Comparison of ENCODE assay signal across 21 cellular contexts in the genomic region with DNA sequence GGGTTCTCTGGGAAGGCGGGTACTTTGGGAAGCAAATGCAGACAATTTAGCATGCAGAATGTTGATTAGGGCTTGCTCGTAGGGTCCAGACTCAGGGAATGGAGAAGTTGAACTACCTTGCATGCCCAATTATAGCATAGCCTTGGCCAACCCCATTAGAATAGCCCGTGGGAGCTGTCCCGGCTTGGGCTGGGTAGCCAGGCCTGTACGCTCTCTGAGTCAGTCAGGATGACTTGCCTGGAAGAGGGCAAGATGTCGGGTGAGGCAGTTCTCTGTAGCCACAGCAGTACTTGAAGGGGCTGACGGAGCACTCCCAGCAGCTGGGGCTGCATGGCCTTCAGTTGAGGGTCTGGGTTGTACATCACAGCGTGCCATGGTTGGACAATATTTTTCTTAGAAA.
"Had no signal": no experiment of that assay in that cellular context is flagged by ENCODE, and none has a peak within 500 bp of the region (broad histone marks: within the 10 kb centered on the region; RNA-seq: fewer than 3 reads in every experiment).

No MANE protein-coding gene starts in this region.

- H3K9ac ChIP-seq: SK-N-SH had no signal

- H3K9me2 ChIP-seq: SK-N-SH had no signal

- H3K27me3 Mint-ChIP-seq: activated CD4-positive, alpha-beta memory T cell treated with anti-CD3 and anti-CD28 coated beads for 36 hours; activated CD8-positive, alpha-beta memory T cell treated with anti-CD3 and anti-CD28 coated beads, Interleukin-2, amount 10 ng/mL, durations not matched to agents 7 days and 5 days; activated naive CD4-positive, alpha-beta T cell treated with anti-CD3 and anti-CD28 coated beads, Interleukin-2, amount 10 ng/mL, durations not matched to agents 7 days and 5 days; naive B cell; stimulated activated naive CD8-positive, alpha-beta T cell treated with anti-CD3 and anti-CD28 coated beads, Interleukin-15, Interleukin-2, amounts not matched to agents 100 ng/mL and 50 ng/mL, for 24 hours; T-cell had no signal

- H3K27me3 ChIP-seq: colonic mucosa, esophagus squamous epithelium, right lobe of liver, upper lobe of right lung had no signal

- H3K9me3 Mint-ChIP-seq: activated CD4-positive, alpha-beta memory T cell treated with anti-CD3 and anti-CD28 coated beads for 36 hours; activated naive CD4-positive, alpha-beta T cell treated with anti-CD3 and anti-CD28 coated beads, Interleukin-2, amount 10 ng/mL, durations not matched to agents 7 days and 5 days; immature natural killer cell; naive B cell; stimulated activated naive CD8-positive, alpha-beta T cell treated with anti-CD3 and anti-CD28 coated beads, Interleukin-15, Interleukin-2, amounts not matched to agents 100 ng/mL and 50 ng/mL, for 24 hours; T-cell had no signal

- H3K27ac ChIP-seq: colonic mucosa, esophagus squamous epithelium, right lobe of liver, upper lobe of right lung, VCaP had no signal

- H3K4me2 ChIP-seq: SK-N-SH had no signal

- H3K4me3 ChIP-seq: colonic mucosa, esophagus squamous epithelium, lung, right lobe of liver, upper lobe of right lung had no signal

- H3K27ac Mint-ChIP-seq: activated CD4-positive, alpha-beta memory T cell treated with anti-CD3 and anti-CD28 coated beads for 36 hours; activated CD8-positive, alpha-beta memory T cell treated with anti-CD3 and anti-CD28 coated beads, Interleukin-2, amount 10 ng/mL, durations not matched to agents 7 days and 5 days; activated naive CD4-positive, alpha-beta T cell treated with anti-CD3 and anti-CD28 coated beads, Interleukin-2, amount 10 ng/mL, durations not matched to agents 7 days and 5 days; naive B cell; T-cell had no signal

- H3K9me3 ChIP-seq: colonic mucosa, esophagus squamous epithelium, right lobe of liver, SK-N-SH, upper lobe of right lung had no signal

- H3K4me3 Mint-ChIP-seq: activated CD4-positive, alpha-beta memory T cell treated with anti-CD3 and anti-CD28 coated beads for 36 hours; activated CD8-positive, alpha-beta memory T cell treated with anti-CD3 and anti-CD28 coated beads, Interleukin-2, amount 10 ng/mL, durations not matched to agents 7 days and 5 days; activated naive CD4-positive, alpha-beta T cell treated with anti-CD3 and anti-CD28 coated beads, Interleukin-2, amount 10 ng/mL, durations not matched to agents 7 days and 5 days; immature natural killer cell; naive B cell; stimulated activated naive CD8-positive, alpha-beta T cell treated with anti-CD3 and anti-CD28 coated beads, Interleukin-15, Interleukin-2, amounts not matched to agents 100 ng/mL and 50 ng/mL, for 24 hours; T-cell had no signal

- ATAC-seq: activated CD8-positive, alpha-beta memory T cell treated with anti-CD3 and anti-CD28 coated beads, Interleukin-2, amount 10 ng/mL, durations not matched to agents 7 days and 5 days; T-cell; upper lobe of right lung had no signal

- H3K36me3 ChIP-seq: colonic mucosa, right lobe of liver, upper lobe of right lung had no signal

- DNase-seq: activated CD4-positive, alpha-beta memory T cell treated with anti-CD3 and anti-CD28 coated beads for 36 hours; activated CD4-positive, alpha-beta T cell treated with anti-CD3 and anti-CD28 coated beads for 1 hour; activated CD8-positive, alpha-beta memory T cell treated with anti-CD3 and anti-CD28 coated beads, Interleukin-2, amount 10 ng/mL, durations not matched to agents 7 days and 5 days; activated naive CD4-positive, alpha-beta T cell treated with anti-CD3 and anti-CD28 coated beads, Interleukin-2, amount 10 ng/mL, durations not matched to agents 7 days and 5 days; activated T-cell treated with anti-CD3 and anti-CD28 coated beads, Interleukin-2, amount 50 U/mL, for 1 hour; central memory CD4-positive, alpha-beta T cell; colonic mucosa; effector CD4-positive, alpha-beta T cell; esophagus squamous epithelium; immature natural killer cell; midbrain; naive B cell; posterior cingulate gyrus; right lobe of liver; SK-N-SH; T-cell; T-helper 9 cell; upper lobe of right lung had no signal
